In the genomic region with DNA sequence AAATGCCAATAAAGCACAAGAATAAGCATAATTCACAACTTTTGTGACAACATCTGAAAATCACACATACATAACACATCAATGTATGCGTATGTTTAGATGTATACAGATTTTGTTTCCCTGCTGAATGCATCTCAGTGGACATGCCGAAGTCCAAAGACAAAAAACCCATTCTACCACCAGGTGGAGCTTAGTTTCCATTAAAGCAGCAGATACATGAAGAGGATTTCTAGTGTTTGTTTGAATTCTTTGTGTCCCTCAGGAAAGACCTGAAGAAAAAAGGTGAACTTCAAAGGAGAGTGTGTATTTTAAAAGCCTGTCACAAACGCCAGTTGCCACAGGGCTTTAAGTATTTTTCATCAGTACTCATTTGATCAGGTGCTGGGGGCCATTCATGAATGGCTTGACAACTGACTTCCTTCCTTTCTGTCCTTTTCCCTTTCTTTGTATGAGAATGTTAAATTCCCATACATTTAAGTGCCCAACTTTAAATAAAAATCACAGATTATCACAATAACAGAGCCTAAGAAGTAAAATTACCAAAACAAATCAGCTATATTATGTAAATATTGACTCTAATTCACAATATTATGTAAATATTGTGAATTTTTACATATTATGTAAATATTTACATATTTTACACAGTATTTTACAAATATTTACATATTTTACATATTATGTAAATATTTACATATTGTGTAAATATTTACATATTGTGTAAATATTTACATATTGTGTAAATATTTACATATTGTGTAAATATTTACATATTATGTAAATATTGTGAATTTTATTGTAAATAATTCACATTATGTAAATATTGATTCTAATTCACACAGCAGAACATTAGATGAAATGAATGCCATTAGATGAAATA, we compare ENCODE assay signal across 8 cellular contexts.
DNase-seq lines count a peak whose midpoint lies in the region; ATAC-seq and TF ChIP-seq lines count a peak whose summit lies in the region.

No MANE protein-coding gene starts in this region.

- H3K14ac ChIP-seq in neuronal stem cell (ENCODE audit: low read length): no peak overlapping the region

- H3K9me3 ChIP-seq in A673 (ENCODE audit: low read depth, low read length, poor library complexity, severe bottlenecking) (no peaks in the 10 kb centered on the region), neuronal stem cell (replicated peaks in 1 of 2; ENCODE audit: control insufficient read depth in 2 of 2, insufficient read depth in 1 of 2, low read depth in 1 of 2, low read length in 2 of 2) (no peaks in the 10 kb centered on the region)

- no peak overlapping the region for H4K8ac ChIP-seq in neuronal stem cell (ENCODE audit: low read depth, low read length)

- H2BK5ac ChIP-seq in neuronal stem cell (ENCODE audit: low read length): no peak overlapping the region

- peak; percentile 70 for DNase-seq in A673 (ENCODE audit: low spot score)
- DNase-seq in GM12865 (ENCODE audit: low read depth): peak; percentile 56
- peak; percentile 62 for DNase-seq in NCI-H1105 treated with DMSO at 0.1 percent for 48 hours (lab: John Stamatoyannopoulos, UW)
- DNase-seq in SK-N-DZ (ENCODE audit: low spot score): peak; percentile 75
- peak; percentile 52 for DNase-seq in fibroblast of gingiva (ENCODE audit: low read depth)
- peak; percentile 61 for DNase-seq in neuronal stem cell (ENCODE audit: low spot score)
- DNase-seq in activated T-helper 2 cell treated with anti-CD3 and anti-CD28 coated beads, Interferon-gamma antibody, Interleukin-2, Interleukin-4, amounts not matched to agents 10 μg/mL and 5 μg/mL and 100 μg/mL, durations not matched to agents 14 hours and 24 hours and 36 hours (ENCODE audit: low spot score): no peak

- no peak overlapping the region for H3K4me3 Mint-ChIP-seq in activated T-helper 2 cell treated with anti-CD3 and anti-CD28 coated beads, Interferon-gamma antibody, Interleukin-2, Interleukin-4, amounts not matched to agents 10 μg/mL and 5 μg/mL and 100 μg/mL, durations not matched to agents 14 hours and 24 hours and 36 hours (ENCODE audit: low read depth)

- H3K79me1 ChIP-seq in neuronal stem cell (ENCODE audit: low read depth, low read length): no peaks in the 10 kb centered on the region

- peak overlapping the region; percentile 41 for H2AFZ ChIP-seq in neuronal stem cell (ENCODE audit: low read length)

- no peak overlapping the region for H3K23ac ChIP-seq in neuronal stem cell (ENCODE audit: low read depth, low read length, poor library complexity)

- intact Hi-C loops in A673 (cut with micrococcal nuclease; ENCODE audit: unreplicated experiment): loop anchor here (1.0 to 10.0 kb wide), 3 partner anchors 20 to 1064 kb away; no protein-coding TSS in a partner anchor
- intact Hi-C loops in activated T-helper 2 cell treated with anti-CD3 and anti-CD28 coated beads, Interferon-gamma antibody, Interleukin-2, Interleukin-4, amounts not matched to agents 10 μg/mL and 5 μg/mL and 100 μg/mL, durations not matched to agents 14 hours and 24 hours and 36 hours (cut with micrococcal nuclease): loop anchor here (1.0 to 10.0 kb wide), 2 partner anchors 346 to 487 kb away; partner anchors contain the start of gene CRPPA

- H3K4me3 ChIP-seq in A673 (ENCODE audit: low read depth, low read length, poor library complexity, severe bottlenecking): no peak overlapping the region
- no peak overlapping the region for H3K4me3 ChIP-seq in GM12865 (ENCODE audit: low read depth, low read length)
- H3K4me3 ChIP-seq in neuronal stem cell (ENCODE audit: low read length in 2 of 2): no peak overlapping the region

- H2AK5ac ChIP-seq in neuronal stem cell (ENCODE audit: low read depth, low read length): no peak overlapping the region

- ATAC-seq in HG02610 (IDR thresholded peaks at IDR 0.05; ENCODE audit: unreplicated experiment): peak; percentile 43

- H3K36me3 Mint-ChIP-seq in activated T-helper 2 cell treated with anti-CD3 and anti-CD28 coated beads, Interferon-gamma antibody, Interleukin-2, Interleukin-4, amounts not matched to agents 10 μg/mL and 5 μg/mL and 100 μg/mL, durations not matched to agents 14 hours and 24 hours and 36 hours (ENCODE audit: low read depth): no peaks in the 10 kb centered on the region

- H3K27ac Mint-ChIP-seq in activated T-helper 2 cell treated with anti-CD3 and anti-CD28 coated beads, Interferon-gamma antibody, Interleukin-2, Interleukin-4, amounts not matched to agents 10 μg/mL and 5 μg/mL and 100 μg/mL, durations not matched to agents 14 hours and 24 hours and 36 hours: no peak overlapping the region

- H3K4me1 ChIP-seq in A673 (ENCODE audit: insufficient read depth, low read length, poor library complexity, severe bottlenecking): peaks cover 3% of the 10 kb centered on the region
- H3K4me1 ChIP-seq in neuronal stem cell (ENCODE audit: control insufficient read depth in 2 of 2, insufficient read depth in 1 of 2, low read depth in 1 of 2, low read length in 2 of 2): peaks cover 0 to 2% of the 10 kb centered on the region in 2 donors

- no peak overlapping the region for H3K27ac ChIP-seq in A673 (ENCODE audit: low read depth, low read length, poor library complexity, severe bottlenecking)
- H3K27ac ChIP-seq in neuronal stem cell (replicated peaks; ENCODE audit: low read length): no peak overlapping the region

- POLR2A ChIA-PET in A673 (lab: Charles Lee; ENCODE audit: low non-redundant PET): no interaction called here

- TF ChIP-seq CTCF in A673 (conservative IDR thresholded peaks at IDR 0.05; ENCODE audit: low read depth, low read length): peak; percentile 81
- peak; percentile 54 for TF ChIP-seq CTCF in GM12865 (IDR thresholded peaks at IDR 0.05; ENCODE audit: insufficient read depth, low read depth, low read length, missing control alignments)

- no TSS peak for BruUV-seq in A673 (replicated peaks; lab: Mats Ljungman, UMichigan)

- no peak overlapping the region for H3K4me2 ChIP-seq in neuronal stem cell (ENCODE audit: insufficient read depth, low read length, poor library complexity, severe bottlenecking)

- no peak overlapping the region for H3K4ac ChIP-seq in neuronal stem cell (ENCODE audit: low read length)

- H3K27me3 ChIP-seq in A673 (replicated peaks; ENCODE audit: insufficient read depth, low read depth, low read length, poor library complexity) (peaks cover 13% of the 10 kb centered on the region), neuronal stem cell (ENCODE audit: control insufficient read depth in 3 of 3, insufficient read depth in 3 of 3, low read depth in 1 of 3, low read length in 3 of 3) (no peaks in the 10 kb centered on the region)

- no peaks in the 10 kb centered on the region for H3K9me3 Mint-ChIP-seq in activated T-helper 2 cell treated with anti-CD3 and anti-CD28 coated beads, Interferon-gamma antibody, Interleukin-2, Interleukin-4, amounts not matched to agents 10 μg/mL and 5 μg/mL and 100 μg/mL, durations not matched to agents 14 hours and 24 hours and 36 hours

- no peaks in the 10 kb centered on the region for H3K27me3 Mint-ChIP-seq in activated T-helper 2 cell treated with anti-CD3 and anti-CD28 coated beads, Interferon-gamma antibody, Interleukin-2, Interleukin-4, amounts not matched to agents 10 μg/mL and 5 μg/mL and 100 μg/mL, durations not matched to agents 14 hours and 24 hours and 36 hours (ENCODE audit: low read depth)

- CTCF ChIA-PET in A673 (lab: Charles Lee): interaction anchor here (0.6 to 2.0 kb wide), 3 partner anchors 20 to 611 kb away, joined by 3 to 8 read pairs (median 3); no protein-coding TSS in a partner anchor

- H4K91ac ChIP-seq in neuronal stem cell (ENCODE audit: low read depth, low read length, poor library complexity): no peak overlapping the region

- no peaks in the 10 kb centered on the region for H3K4me1 Mint-ChIP-seq in activated T-helper 2 cell treated with anti-CD3 and anti-CD28 coated beads, Interferon-gamma antibody, Interleukin-2, Interleukin-4, amounts not matched to agents 10 μg/mL and 5 μg/mL and 100 μg/mL, durations not matched to agents 14 hours and 24 hours and 36 hours (ENCODE audit: low read depth)

- no CpG with 5 or more reads among the region's 3 CpGs for WGBS in neuronal stem cell (ENCODE audit: extremely low coverage in 2 of 2, insufficient read length in 2 of 2, insufficient replicate concordance in 1 of 2), 2 donors

- H3K9ac ChIP-seq in neuronal stem cell (ENCODE audit: low read depth, low read length, poor library complexity): no peak overlapping the region

- no peak overlapping the region for H2BK15ac ChIP-seq in neuronal stem cell (ENCODE audit: low read length)

- H2BK120ac ChIP-seq in neuronal stem cell (ENCODE audit: low read depth, low read length): no peak overlapping the region

- H2BK12ac ChIP-seq in neuronal stem cell (ENCODE audit: low read length): no peak overlapping the region

- H3K36me3 ChIP-seq in A673 (ENCODE audit: insufficient read depth, low read length, poor library complexity, severe bottlenecking) (no peaks in the 10 kb centered on the region), neuronal stem cell (replicated peaks in 1 of 2; ENCODE audit: control insufficient read depth in 2 of 2, insufficient read depth in 2 of 2, low read length in 2 of 2) (no peaks in the 10 kb centered on the region)

- no peak overlapping the region for H3K18ac ChIP-seq in neuronal stem cell (ENCODE audit: low read length)
